Comparison of ENCODE assay signal across 12 cellular contexts in genomic region chr3:194481103-194481502, GRCh38. TPM values are rescaled to one million over a fixed set of nuclear protein-coding genes. Genes with fewer than 3 reads are reported as not detected.
A peak's percentile ranks its signal among the peaks of the same experiment; 100 is the strongest.
DNase-seq lines count a peak whose midpoint lies in the region; TF ChIP-seq lines count a peak whose summit lies in the region.
"Had no signal": no experiment of that assay in that cellular context is flagged by ENCODE, and none has a peak within 500 bp of the region (broad histone marks: within the 10 kb centered on the region; RNA-seq: fewer than 3 reads in every experiment).

No MANE protein-coding gene starts in this region.

- H3K9ac ChIP-seq in SK-N-MC (ENCODE audit: insufficient read length) (peak overlapping the region; percentile 29), fibroblast of lung (ENCODE audit: insufficient read depth, low read length) (no peak overlapping the region)

- H3K27me3 ChIP-seq in breast epithelium: no peaks in the 10 kb centered on the region
- H3K27me3 ChIP-seq in fibroblast of lung (ENCODE audit: control insufficient read depth, insufficient read depth, low read length): no peaks in the 10 kb centered on the region
- H3K27me3 ChIP-seq in spleen (replicated peaks in 1 of 7): no peaks in the 10 kb centered on the region
- H3K27me3 ChIP-seq: neutrophil had no signal

- H3K36me3 ChIP-seq in breast epithelium: no peaks in the 10 kb centered on the region
- H3K36me3 ChIP-seq in SK-N-MC (ENCODE audit: insufficient read depth, low read length): peaks cover 51% of the 10 kb centered on the region
- peaks cover 2% of the 10 kb centered on the region for H3K36me3 ChIP-seq in fibroblast of lung (ENCODE audit: control insufficient read depth, insufficient read depth, low read length)
- peaks cover 0 to 20% (median 0%) of the 10 kb centered on the region in 6 donors for H3K36me3 ChIP-seq in spleen
- H3K36me3 ChIP-seq: neutrophil had no signal

- peak overlapping the region; percentile 74 for H3K4me2 ChIP-seq in fibroblast of lung (ENCODE audit: extremely low read depth, insufficient read depth, low read length)

- no peak overlapping the region for H3K27ac ChIP-seq in breast epithelium
- peak overlapping the region; percentile 44 for H3K27ac ChIP-seq in SK-N-MC
- H3K27ac ChIP-seq in fibroblast of lung (ENCODE audit: insufficient read depth, low read length): peak overlapping the region; percentile 59
- peak overlapping the region in 2 of 8 donors; percentile 9 to 23 for H3K27ac ChIP-seq in spleen
- H3K27ac ChIP-seq: neutrophil had no signal

- peaks cover 2% of the 10 kb centered on the region for H4K20me1 ChIP-seq in fibroblast of lung (ENCODE audit: control insufficient read depth, extremely low read depth, insufficient read depth, low read length)

- CTCF ChIA-PET in MCF 10A (lab: Yijun Ruan, JAX): interaction anchor here (0.6 to 1.7 kb wide), 3 partner anchors 9 to 603 kb away, joined by 3 to 6 read pairs (median 3); no protein-coding TSS in a partner anchor

- TF ChIP-seq POLR2A in breast epithelium (IDR thresholded peaks at IDR 0.05) (no peak), spleen (IDR thresholded peaks at IDR 0.05) (no peak)

- H3K4me3 ChIP-seq in breast epithelium (no peak overlapping the region), SK-N-MC (0 out of 2 replicates have a peak overlapping the region, but pooled peaks have one; percentile 4), fibroblast of lung (replicated peaks in 1 of 4; ENCODE audit: control extremely low read depth in 1 of 4, insufficient read depth in 1 of 4, low read depth in 3 of 4, low read length in 4 of 4) (peak overlapping the region in 2 of 4 experiments; percentile 17 to 23), spleen (no peak overlapping the region)

- H3K4me1 Mint-ChIP-seq in MCF 10A (ENCODE audit: insufficient read depth, unreplicated experiment) (peaks cover 27% of the 10 kb centered on the region), type B pancreatic cell (ENCODE audit: unreplicated experiment) (peaks cover 36% of the 10 kb centered on the region)

- POLR2A ChIA-PET in MCF 10A (lab: Yijun Ruan, JAX): interaction anchor here (0.6 to 2.5 kb wide), 6 partner anchors 33 to 960 kb away, joined by 3 to 12 read pairs (median 4); no protein-coding TSS in a partner anchor

- peaks cover 98% of the 10 kb centered on the region for H3K79me2 ChIP-seq in fibroblast of lung (ENCODE audit: control insufficient read depth, insufficient read depth, low read length)

- H2AFZ ChIP-seq in fibroblast of lung (ENCODE audit: low read length): no peak overlapping the region

- no peaks in the 10 kb centered on the region for H3K9me3 Mint-ChIP-seq in MCF 10A (ENCODE audit: unreplicated experiment)
- H3K9me3 Mint-ChIP-seq in type B pancreatic cell: no peaks in the 10 kb centered on the region

- DNase-seq in MCF 10A (ENCODE audit: unreplicated experiment): peak; percentile 65
- no peak for DNase-seq in breast epithelium (ENCODE audit: low spot score in 2 of 2)
- no peak for DNase-seq in SK-N-MC (ENCODE audit: low read depth, low spot score)
- peak; percentile 78 to 93 for DNase-seq in fibroblast of lung (ENCODE audit: low read depth in 2 of 2)
- DNase-seq in type B pancreatic cell (ENCODE audit: extremely low spot score, unreplicated experiment): no peak
- no peak for DNase-seq in NCI-H748 treated with DMSO at 0.1 percent for 48 hours (lab: John Stamatoyannopoulos, UW)
- DNase-seq in spleen: no peak
- no peak for DNase-seq in activated CD4-positive, alpha-beta T cell treated with anti-CD3 and anti-CD28 coated beads for 4 hours
- DNase-seq: activated CD4-positive, alpha-beta T cell treated with anti-CD3 and anti-CD28 coated beads, Interleukin-2, amount 50 U/mL, for 48 hours; cortex of kidney; NCI-H1436 had no signal

- H3K27ac Mint-ChIP-seq in MCF 10A (ENCODE audit: low read depth, unreplicated experiment) (peak overlapping the region; percentile 85), type B pancreatic cell (peak overlapping the region; percentile 46)

- intact Hi-C loops in MCF 10A (cut with micrococcal nuclease): loop anchor here (2.0 kb wide), 1 partner anchor 112 kb away; no protein-coding TSS in a partner anchor
- intact Hi-C loops in breast epithelium (cut with DNase I; ENCODE audit: low total_unique reads): no loop called here
- intact Hi-C loops in spleen (cut with DNase I; ENCODE audit: low total_unique reads): no loop called here

- H3K4me1 ChIP-seq in breast epithelium: no peaks in the 10 kb centered on the region
- peaks cover 19% of the 10 kb centered on the region for H3K4me1 ChIP-seq in fibroblast of lung (ENCODE audit: control insufficient read depth, extremely low read depth, insufficient read depth, low read length)
- H3K4me1 ChIP-seq in spleen: peaks cover 6 to 90% (median 38%) of the 10 kb centered on the region in 6 donors

- no TSS peak for BruUV-seq in MCF 10A (replicated peaks; lab: Mats Ljungman, UMichigan)

- no peak overlapping the region for H3K4me3 Mint-ChIP-seq in MCF 10A (ENCODE audit: unreplicated experiment)
- H3K4me3 Mint-ChIP-seq in type B pancreatic cell: no peak overlapping the region

- peaks cover 7% of the 10 kb centered on the region for H3K36me3 Mint-ChIP-seq in MCF 10A (ENCODE audit: insufficient read depth, unreplicated experiment)
- peaks cover 11% of the 10 kb centered on the region for H3K36me3 Mint-ChIP-seq in type B pancreatic cell

- H3K27me3 Mint-ChIP-seq in MCF 10A (ENCODE audit: insufficient read depth, unreplicated experiment) (no peaks in the 10 kb centered on the region), type B pancreatic cell (no peaks in the 10 kb centered on the region)

- no peak for TF ChIP-seq CTCF in MCF 10A (IDR thresholded peaks at IDR 0.05; ENCODE audit: unreplicated experiment)
- no peak for TF ChIP-seq CTCF in breast epithelium (IDR thresholded peaks at IDR 0.05)
- TF ChIP-seq CTCF in fibroblast of lung (conservative IDR thresholded peaks at IDR 0.05 in 1 of 2, IDR thresholded peaks at IDR 0.05 in 1 of 2; ENCODE audit: low read depth in 1 of 2, low read length in 2 of 2): no peak
- no peak for TF ChIP-seq CTCF in type B pancreatic cell (conservative IDR thresholded peaks at IDR 0.05)
- no peak for TF ChIP-seq CTCF in spleen (IDR thresholded peaks at IDR 0.05 in 8 of 11, conservative IDR thresholded peaks at IDR 0.05 in 3 of 11)

- no peaks in the 10 kb centered on the region for H3K9me3 ChIP-seq in breast epithelium
- H3K9me3 ChIP-seq in SK-N-MC (ENCODE audit: low read depth, low read length): no peaks in the 10 kb centered on the region
- H3K9me3 ChIP-seq in fibroblast of lung (ENCODE audit: control insufficient read depth, insufficient read depth, low read depth, low read length): no peaks in the 10 kb centered on the region
- no peaks in the 10 kb centered on the region for H3K9me3 ChIP-seq in spleen
- H3K9me3 ChIP-seq: neutrophil had no signal

RNA-seq across cellular contexts. Expression of gene ATP13A3, which starts 5.7 kb away (rescaled TPM):
- total RNA-seq in MCF 10A (2022) (119 and 125 TPM in 2 replicates), breast epithelium (100 to 1,000 TPM; 132 to 170 (median 142) TPM), fibroblast of lung (193 and 222 TPM in 2 replicates), type B pancreatic cell (ENCODE audit: low replicate concordance) (73.8 and 80.3 TPM in 2 replicates), spleen (100 to 1,000 TPM in 2 of 7 donors, 10 to 100 TPM in 5; 69.4 to 142 (median 87.5) TPM)
- polyA plus RNA-seq in fibroblast of lung (169 and 285 TPM in 2 replicates), spleen (10 to 100 TPM; 10.3 to 14.5 (median 11.0) TPM)
- polyA plus RNA-seq in fibroblast of lung (2012): 72.4 and 106 TPM in 2 replicates
- polyA minus RNA-seq in fibroblast of lung (ENCODE audit: low replicate concordance): 52.7 and 101 TPM in 2 replicates

Comparison
In these comparisons a context has a peak if more than half of its experiments do, and no peak if none do; other contexts are left out.
1. DNase-seq: peak in MCF 10A (single experiment) and fibroblast of lung (2 of 2); none in breast epithelium (0 of 2), SK-N-MC (single experiment), type B pancreatic cell (single experiment), NCI-H748 treated with DMSO at 0.1 percent for 48 hours (single experiment), spleen (single experiment) and activated CD4-positive, alpha-beta T cell treated with anti-CD3 and anti-CD28 coated beads for 4 hours (0 of 2).
2. H3K27ac ChIP-seq: peak in SK-N-MC (single experiment) and fibroblast of lung (single experiment); none in breast epithelium (0 of 2).